ENCODE assay signal across 9 cellular contexts in genomic region chr13:108961542-108962125, GRCh38.
DNase-seq lines count a peak whose midpoint lies in the region; ATAC-seq and TF ChIP-seq lines count a peak whose summit lies in the region.
"Had no signal": no experiment of that assay in that cellular context is flagged by ENCODE, and none has a peak within 500 bp of the region (broad histone marks: within the 10 kb centered on the region; RNA-seq: fewer than 3 reads in every experiment).

No MANE protein-coding gene starts in this region.

- H3K36me3 ChIP-seq in BJ (ENCODE audit: control insufficient read depth, insufficient read depth, low read length) = no peaks in the 10 kb centered on the region
- H3K36me3 ChIP-seq: SJCRH30 had no signal

- TF ChIP-seq CTCF in BJ (IDR thresholded peaks at IDR 0.05; ENCODE audit: insufficient read depth, low read depth, low read length) (peak; percentile 75), NB4 (IDR thresholded peaks at IDR 0.05; ENCODE audit: low read depth, low read length) (peak; percentile 67), neural crest cell (conservative IDR thresholded peaks at IDR 0.05) (peak; percentile 97)

- peaks cover 9% of the 10 kb centered on the region for H3K4me1 Mint-ChIP-seq in neural crest cell

- H3K4me3 ChIP-seq in BJ (ENCODE audit: low read depth, low read length) (no peak overlapping the region), NB4 (ENCODE audit: low read depth, low read length) (no peak overlapping the region)
- H3K4me3 ChIP-seq: SJCRH30 had no signal

- H3K27me3 ChIP-seq in BJ (ENCODE audit: control insufficient read depth, insufficient read depth, low read length) = no peaks in the 10 kb centered on the region
- H3K27me3 ChIP-seq: SJCRH30 had no signal

- DNase-seq in BJ (ENCODE audit: low read depth) (no peak), NB4 (ENCODE audit: low read depth) (peak; percentile 83), fibroblast of peridontal ligament (ENCODE audit: extremely low read depth) (peak; percentile 82), neural crest cell (ENCODE audit: low read depth, low spot score) (no peak), GOT3 (lab: John Stamatoyannopoulos, UW) (no peak)

- peak; percentile 97 for ATAC-seq in GM18499 (IDR thresholded peaks at IDR 0.05; ENCODE audit: insufficient read depth, unreplicated experiment)
- peak; percentile 84 for ATAC-seq in HG02642 (IDR thresholded peaks at IDR 0.05; ENCODE audit: poor library complexity, unreplicated experiment)
- ATAC-seq in SK-N-SH treated with all-trans-retinoic acid at 6 μM for 48 hours = peak; percentile 69

- CTCF ChIA-PET in BJ (lab: Yijun Ruan, JAX) = interaction anchor here (0.6 to 4.4 kb wide), 21 partner anchors 11 to 1175 kb away, joined by 3 to 45 read pairs (median 4); no protein-coding TSS in a partner anchor

- no peak overlapping the region for H3K27ac Mint-ChIP-seq in neural crest cell (ENCODE audit: unreplicated experiment)

- no peaks in the 10 kb centered on the region for H3K9me3 Mint-ChIP-seq in neural crest cell

- POLR2A ChIA-PET in BJ (lab: Charles Lee) = no interaction called here

- H3K36me3 Mint-ChIP-seq in neural crest cell (ENCODE audit: low read depth) = no peaks in the 10 kb centered on the region

- no peak overlapping the region for H3K4me3 Mint-ChIP-seq in neural crest cell

- no peak for TF ChIP-seq POLR2A in NB4 (IDR thresholded peaks at IDR 0.05; ENCODE audit: extremely low read depth, insufficient read length)

- H3K27me3 Mint-ChIP-seq in neural crest cell (ENCODE audit: low read depth) = no peaks in the 10 kb centered on the region

TF ChIP-seq in SK-N-SH treated with all-trans-retinoic acid at 6 μM for 48 hours, 23 proteins besides CTCF, POLR2A, EP300 and RAD21:
- TF ChIP-seq ESRRG (CRISPR knock-in tag; IDR thresholded peaks at IDR 0.05) (no peak), CREB5 (CRISPR knock-in tag; IDR thresholded peaks at IDR 0.05; ENCODE audit: low read depth) (no peak), CSDC2 (CRISPR knock-in tag; IDR thresholded peaks at IDR 0.05) (no peak), SNAI2 (CRISPR knock-in tag; IDR thresholded peaks at IDR 0.05) (no peak), ZNF565 (CRISPR knock-in tag; conservative IDR thresholded peaks at IDR 0.05; ENCODE audit: low read depth) (no peak), CSRNP3 (CRISPR knock-in tag; IDR thresholded peaks at IDR 0.05) (no peak), TSHZ2 (CRISPR knock-in tag; IDR thresholded peaks at IDR 0.05) (no peak), ARNTL (CRISPR knock-in tag; IDR thresholded peaks at IDR 0.05; ENCODE audit: borderline replicate concordance, low read depth) (no peak), TOX (CRISPR knock-in tag; IDR thresholded peaks at IDR 0.05; ENCODE audit: borderline replicate concordance) (no peak), GLIS3 (CRISPR knock-in tag; IDR thresholded peaks at IDR 0.05) (no peak), ISL1 (CRISPR knock-in tag; IDR thresholded peaks at IDR 0.05) (no peak), POU6F1 (CRISPR knock-in tag; IDR thresholded peaks at IDR 0.05; ENCODE audit: borderline replicate concordance, low read depth) (no peak), ZNF8 (CRISPR knock-in tag; IDR thresholded peaks at IDR 0.05) (no peak)

Comparison
In these comparisons a context has a peak if more than half of its experiments do, and no peak if none do; other contexts are left out.
1. DNase-seq: peak in NB4 (single experiment) and fibroblast of peridontal ligament (single experiment); none in BJ (single experiment), neural crest cell (single experiment) and GOT3 (single experiment).
2. Peak in every context shown above with its lines, with median percentiles within 50 percentile points of each other: CTCF ChIP-seq and ATAC-seq.